Comparison of ENCODE assay signal across 24 cellular contexts in the genomic region with DNA sequence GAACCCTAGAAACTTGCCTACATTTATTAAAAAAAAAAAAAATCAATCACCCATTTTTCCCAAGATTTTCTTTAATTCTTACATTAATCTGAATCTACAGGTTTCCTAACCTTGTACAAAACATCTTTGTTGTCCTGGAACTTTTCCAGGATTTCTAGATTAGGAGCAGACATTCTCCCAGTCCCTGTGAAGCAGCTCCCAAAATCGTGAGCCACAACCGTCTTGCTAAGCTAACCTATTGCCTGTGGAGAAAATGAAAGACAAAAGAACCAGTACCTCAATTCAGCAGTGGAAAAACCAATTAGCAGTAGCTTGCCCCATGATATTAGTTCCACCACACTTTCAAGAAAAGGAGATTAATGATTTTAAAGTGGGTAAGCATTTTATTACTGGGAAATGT.
"Had no signal": no experiment of that assay in that cellular context is flagged by ENCODE, and none has a peak within 500 bp of the region (broad histone marks: within the 10 kb centered on the region; RNA-seq: fewer than 3 reads in every experiment).

No MANE protein-coding gene starts in this region.

- H3K36me3 ChIP-seq: neural progenitor cell, ovary, right lobe of liver, sigmoid colon, stomach, thoracic aorta, thyroid gland, tibial nerve, upper lobe of left lung, vagina had no signal

- H3K27ac ChIP-seq: neural progenitor cell, ovary, parathyroid adenoma, psoas muscle, right lobe of liver, sigmoid colon, stomach, thoracic aorta, thyroid gland, tibial nerve, upper lobe of left lung, vagina had no signal

- H3K4me1 ChIP-seq: neural progenitor cell, parathyroid adenoma, psoas muscle, right lobe of liver, sigmoid colon, stomach, thyroid gland, tibial nerve, upper lobe of left lung, vagina had no signal

- H3K27me3 ChIP-seq: neural progenitor cell, ovary, sigmoid colon, stomach, thyroid gland, tibial nerve, upper lobe of left lung, vagina had no signal

- H3K9ac ChIP-seq: neural progenitor cell, parathyroid adenoma had no signal

- DNase-seq: occipital lobe; ovary; posterior cingulate gyrus; psoas muscle; right cardiac atrium; right lobe of liver; sigmoid colon; small intestine; stimulated activated CD4-positive, alpha-beta T cell treated with anti-CD3 and anti-CD28 coated beads, Interleukin-15, amount 100 ng/mL, for 24 hours; stimulated activated CD4-positive, alpha-beta T cell treated with anti-CD3 and anti-CD28 coated beads, Interleukin-2, amount 100 ng/mL, for 24 hours; stimulated activated CD4-positive, alpha-beta T cell treated with anti-CD3 and anti-CD28 coated beads, Interleukin-2, amount 100 ng/mL, for 48 hours; stimulated activated CD4-positive, alpha-beta T cell treated with anti-CD3 and anti-CD28 coated beads, Interleukin-4, amount 100 ng/mL, for 24 hours; stimulated activated naive B cell treated with anti-CD40 and anti-IgM and Interleukin-4, amounts not matched to agents 10 μg/mL and 1 μg/mL and 100 μg/mL, for 72 hours; stimulated activated naive CD4-positive, alpha-beta T cell treated with Interleukin-2 at 50 U/mL for 16 hours; stomach; thyroid gland; trophoblast cell; upper lobe of left lung had no signal

- ATAC-seq: psoas muscle; right cardiac atrium; right lobe of liver; stimulated activated effector memory CD8-positive, alpha-beta T cell treated with anti-CD3 and anti-CD28 coated beads, Interleukin-12 subunit alpha, Interleukin-12 subunit beta, amount 100 ng/mL, for 72 hours; stimulated activated naive B cell treated with anti-CD40 and anti-IgM and Interleukin-4, amounts not matched to agents 10 μg/mL and 1 μg/mL and 100 μg/mL, for 72 hours had no signal

- H3K9me3 ChIP-seq: ovary, psoas muscle, right lobe of liver, sigmoid colon, stomach, thoracic aorta, thyroid gland, tibial nerve, upper lobe of left lung, vagina had no signal

- H3K4me3 ChIP-seq: neural progenitor cell, ovary, psoas muscle, right lobe of liver, sigmoid colon, stomach, thoracic aorta, thyroid gland, tibial nerve, upper lobe of left lung, vagina had no signal
